In genomic region chr14:72948481-72949138, GRCh38 we compare ENCODE assay signal across 1 cellular context.
TF ChIP-seq lines count a peak whose summit lies in the region.

No MANE protein-coding gene starts in this region.

TF ChIP-seq in K562, 482 proteins besides CTCF, POLR2A, EP300 and RAD21 (continued from another document):
- TF ChIP-seq MED1 (CRISPR knock-in tag; IDR thresholded peaks at IDR 0.05; ENCODE audit: borderline replicate concordance) (no peak), ZNF445 (CRISPR knock-in tag; IDR thresholded peaks at IDR 0.05; ENCODE audit: low read depth) (no peak), ZNF354B (CRISPR knock-in tag; IDR thresholded peaks at IDR 0.05) (no peak), ZNF384 (IDR thresholded peaks at IDR 0.05; ENCODE audit: low read depth, low read length) (0 out of 2 replicates have a peak, but pooled peaks have one; percentile 35)
TF ChIP-seq in K562: peak in this region for 3.
